Comparison of ENCODE assay signal across 8 cellular contexts in the genomic region with DNA sequence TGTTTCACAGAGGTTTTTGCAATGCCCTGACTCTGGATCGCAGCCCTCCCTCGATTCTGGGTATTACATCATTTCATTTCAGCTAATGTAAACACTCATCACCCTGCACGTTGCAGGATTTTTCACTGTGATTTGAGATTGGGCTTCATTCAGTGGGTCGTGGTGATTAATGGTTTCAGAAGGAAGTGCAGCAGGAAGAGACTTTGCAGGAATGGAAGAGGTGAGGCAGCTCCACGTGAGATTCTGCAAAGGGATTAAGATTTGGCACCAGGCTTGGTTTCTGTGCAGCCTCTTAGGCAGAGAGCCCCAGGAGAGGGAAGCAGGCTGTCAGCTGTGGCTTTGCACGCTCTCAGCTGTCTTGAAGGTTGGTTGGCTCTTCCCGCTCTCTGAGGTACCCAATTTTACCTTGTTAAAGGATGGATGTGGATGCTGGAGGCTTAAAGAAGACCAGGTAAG.
DNase-seq lines count a peak whose midpoint lies in the region; ATAC-seq and TF ChIP-seq lines count a peak whose summit lies in the region.

No MANE protein-coding gene starts in this region.

- no peaks in the 10 kb centered on the region for H3K36me3 ChIP-seq in thyroid gland

- peak; percentile 14 for DNase-seq in NCI-H345 (lab: John Stamatoyannopoulos, UW)
- DNase-seq in NCI-H345 treated with DMSO at 0.1 percent for 48 hours (lab: John Stamatoyannopoulos, UW; ENCODE audit: unreplicated experiment) = no peak
- DNase-seq in amniotic epithelial cell (ENCODE audit: low read depth) = peak; percentile 69
- DNase-seq in left cardiac atrium = no peak
- peak; percentile 52 to 63 for DNase-seq in thyroid gland
- no peak for DNase-seq in NCI-H1105 treated with DMSO at 0.1 percent for 48 hours (lab: John Stamatoyannopoulos, UW)
- no peak for DNase-seq in NCI-H1694 (lab: John Stamatoyannopoulos, UW)
- no peak for DNase-seq in middle frontal gyrus (ENCODE audit: extremely low spot score, low spot score)

- peaks cover 38 to 44% of the 10 kb centered on the region in 2 donors for H3K4me1 ChIP-seq in thyroid gland

- intact Hi-C loops in left cardiac atrium (cut with DNase I) = no loop called here
- intact Hi-C loops in thyroid gland (cut with DNase I) = no loop called here

- peak; percentile 61 to 76 for ATAC-seq in left cardiac atrium

- no peak for TF ChIP-seq CTCF in thyroid gland (IDR thresholded peaks at IDR 0.05)

- TF ChIP-seq POLR2A in thyroid gland (IDR thresholded peaks at IDR 0.05) = no peak

- H3K9me3 ChIP-seq in thyroid gland = no peaks in the 10 kb centered on the region

- no peaks in the 10 kb centered on the region for H3K27me3 ChIP-seq in thyroid gland

- WGBS in thyroid gland, 2 donors = 25 to 29% methylated on average over 7 of the region's 7 CpGs

- H3K27ac ChIP-seq in thyroid gland = no peak overlapping the region

- no peak overlapping the region for H3K4me3 ChIP-seq in thyroid gland (replicated peaks in 1 of 3)

Comparison
In these comparisons a context has a peak if more than half of its experiments do, and no peak if none do; other contexts are left out.
1. DNase-seq: peak in NCI-H345 (single experiment), amniotic epithelial cell (single experiment) and thyroid gland (2 of 2); none in NCI-H345 treated with DMSO at 0.1 percent for 48 hours (single experiment), left cardiac atrium (single experiment), NCI-H1105 treated with DMSO at 0.1 percent for 48 hours (single experiment), NCI-H1694 (single experiment) and middle frontal gyrus (single experiment).